ENCODE assay signal across 2 cellular contexts in genomic region chr3:108976058-108976457, GRCh38.
TF ChIP-seq lines count a peak whose summit lies in the region.

No MANE protein-coding gene starts in this region.

TF ChIP-seq in HepG2, 621 proteins besides CTCF, POLR2A, EP300 and RAD21 (continued from another document):
- TF ChIP-seq MAFK (conservative IDR thresholded peaks at IDR 0.05 in 1 of 2, IDR thresholded peaks at IDR 0.05 in 1 of 2; ENCODE audit: low read length in 2 of 2), result 0 out of 4 replicates have a peak, but pooled peaks of 1 of the 2 experiments have one; percentile 6

TF ChIP-seq in A549, 52 proteins besides CTCF, POLR2A, EP300 and RAD21 (continued from another document):
- TF ChIP-seq ATOH8 (CRISPR knock-in tag; IDR thresholded peaks at IDR 0.05; ENCODE audit: low read depth) (no peak), ZSCAN20 (CRISPR knock-in tag; IDR thresholded peaks at IDR 0.05) (no peak), MYC (IDR thresholded peaks at IDR 0.05; ENCODE audit: borderline replicate concordance, low read length) (no peak), HES2 (IDR thresholded peaks at IDR 0.05) (no peak), KDM1A (IDR thresholded peaks at IDR 0.05; ENCODE audit: low read depth) (no peak), MAFK (IDR thresholded peaks at IDR 0.05; ENCODE audit: partially characterized antibody) (peak; percentile 8), TP53 (CRISPR knock-in tag; IDR thresholded peaks at IDR 0.05) (no peak), JUN (IDR thresholded peaks at IDR 0.05) (no peak)
